ENCODE assay signal across 8 cellular contexts in genomic region chr2:5981241-5982055, GRCh38.
DNase-seq lines count a peak whose midpoint lies in the region; ATAC-seq and TF ChIP-seq lines count a peak whose summit lies in the region.
"Had no signal": no experiment of that assay in that cellular context is flagged by ENCODE, and none has a peak within 500 bp of the region (broad histone marks: within the 10 kb centered on the region; RNA-seq: fewer than 3 reads in every experiment).

No MANE protein-coding gene starts in this region.

- H2AFZ ChIP-seq in SK-N-SH (ENCODE audit: low read depth): peak overlapping the region; percentile 63; the same call in 1 of the 2 replicates

- no peak for ATAC-seq in HG02973 (IDR thresholded peaks at IDR 0.05; ENCODE audit: unreplicated experiment)
- no peak for ATAC-seq in HG03342 (IDR thresholded peaks at IDR 0.05; ENCODE audit: unreplicated experiment)

- H3K4me3 ChIP-seq in SK-N-SH (ENCODE audit: low read depth in 2 of 2, low read length in 1 of 2) (peak overlapping the region; percentile 13 to 44; a peak in 3 of 4 replicates), iPS-18a (ENCODE audit: low read length) (peak overlapping the region; percentile 47)

- DNase-seq in NCI-H1092 (lab: John Stamatoyannopoulos, UW) (peak; percentile 60), SK-N-SH (peak; percentile 78), smooth muscle cell of the brain vasculature (ENCODE audit: low read depth, low spot score) (peak; percentile 3), dedifferentiated amniotic fluid mesenchymal stem cell (ENCODE audit: extremely low spot score) (no peak)
- DNase-seq: cerebellar nuclear complex had no signal

- H3F3A ChIP-seq in SK-N-SH (replicated peaks; ENCODE audit: insufficient read depth): no peaks in the 10 kb centered on the region

- TF ChIP-seq CTCF in SK-N-SH (IDR thresholded peaks at IDR 0.05): no peak

- no peak for TF ChIP-seq RAD21 in SK-N-SH (IDR thresholded peaks at IDR 0.05; ENCODE audit: low read length)

- TF ChIP-seq EP300 in SK-N-SH (IDR thresholded peaks at IDR 0.05; ENCODE audit: borderline replicate concordance in 1 of 2, low read depth in 1 of 2, low read length in 1 of 2): no peak

- WGBS in SK-N-SH (ENCODE audit: low lambda C conversion rate): 25% methylated on average over 30 of the region's 31 CpGs

- no peaks in the 10 kb centered on the region for H3K27me3 ChIP-seq in SK-N-SH (ENCODE audit: insufficient read depth)
- no peaks in the 10 kb centered on the region for H3K27me3 ChIP-seq in iPS-18a (ENCODE audit: control insufficient read depth, insufficient read depth, low read length)

- no peaks in the 10 kb centered on the region for H3K9me2 ChIP-seq in SK-N-SH

- POLR2A ChIA-PET in SK-N-SH (lab: Yijun Ruan, JAX): interaction anchor here (0.9 to 2.3 kb wide), 5 partner anchors 9 to 288 kb away, joined by 3 to 7 read pairs (median 5); no protein-coding TSS in a partner anchor

- no peaks in the 10 kb centered on the region for H4K20me1 ChIP-seq in SK-N-SH (ENCODE audit: insufficient read depth)

- H3K79me2 ChIP-seq in SK-N-SH (ENCODE audit: insufficient read depth): no peaks in the 10 kb centered on the region

- H3K4me1 ChIP-seq in SK-N-SH (ENCODE audit: control insufficient read depth in 1 of 2, insufficient read depth in 2 of 2, low read depth in 1 of 2, low read length in 1 of 2): peaks cover 0 to 31% of the 10 kb centered on the region in 2 experiments; a peak in 2 of 4 replicates
- peaks cover 21% of the 10 kb centered on the region for H3K4me1 ChIP-seq in iPS-18a (ENCODE audit: control insufficient read depth, low read depth, low read length)

- H3K27ac ChIP-seq in SK-N-SH (ENCODE audit: low read depth in 2 of 2, low read length in 1 of 2): peak overlapping the region in 1 of 2 experiments; percentile 50; a peak in 2 of 4 replicates
- no peak overlapping the region for H3K27ac ChIP-seq in iPS-18a (ENCODE audit: low read length)

- H3K9me3 ChIP-seq in SK-N-SH (no peaks in the 10 kb centered on the region; the same call in 1 of the 2 replicates), iPS-18a (ENCODE audit: control insufficient read depth, low read depth, low read length) (no peaks in the 10 kb centered on the region)

- CTCF ChIA-PET in SK-N-SH (lab: Yijun Ruan, JAX): interaction anchor here (0.9 to 3.0 kb wide), 7 partner anchors 12 to 290 kb away, joined by 3 to 6 read pairs (median 4); partner anchors contain the start of gene SOX11

- H3K4me2 ChIP-seq in SK-N-SH: peak overlapping the region; percentile 46; the same call in 1 of the 2 replicates

- no peaks in the 10 kb centered on the region for H3K36me3 ChIP-seq in SK-N-SH (replicated peaks in 1 of 2; ENCODE audit: control insufficient read depth in 1 of 2, insufficient read depth in 2 of 2, low read length in 1 of 2)
- H3K36me3 ChIP-seq in iPS-18a (ENCODE audit: control insufficient read depth, low read depth, low read length): no peaks in the 10 kb centered on the region

- no peak overlapping the region for H3K9ac ChIP-seq in SK-N-SH
- peak overlapping the region; percentile 18 for H3K9ac ChIP-seq in iPS-18a (ENCODE audit: low read length)

TF ChIP-seq in SK-N-SH, 30 proteins besides CTCF, POLR2A, EP300 and RAD21:
- TF ChIP-seq GATA2 (CRISPR knock-in tag; IDR thresholded peaks at IDR 0.05) (0 out of 2 replicates have a peak, but pooled peaks have one; percentile 35), NRF1 (IDR thresholded peaks at IDR 0.05; ENCODE audit: low read depth, low read length) (no peak), SIN3A (IDR thresholded peaks at IDR 0.05; ENCODE audit: borderline replicate concordance, low read depth, low read length) (no peak), MXI1 (IDR thresholded peaks at IDR 0.05; ENCODE audit: low read depth, low read length) (no peak)
